ENCODE assay signal across 24 cellular contexts in genomic region chr9:100294806-100295205, GRCh38.
"Had no signal": no experiment of that assay in that cellular context is flagged by ENCODE, and none has a peak within 500 bp of the region (broad histone marks: within the 10 kb centered on the region; RNA-seq: fewer than 3 reads in every experiment).

No MANE protein-coding gene starts in this region.

- H3K4me3 Mint-ChIP-seq: brain, mesothelial cell of epicardium, nephron progenitor cell had no signal

- H3K27ac Mint-ChIP-seq: brain, mesothelial cell of epicardium had no signal

- ATAC-seq: activated CD4-positive, CD25-positive, alpha-beta regulatory T cell treated with anti-CD3 and anti-CD28 coated beads, Interleukin-2, amount 50 U/mL, for 24 hours; lower lobe of right lung; stimulated activated naive CD8-positive, alpha-beta T cell treated with anti-CD3 and anti-CD28 coated beads, Interleukin-15, Interleukin-2, amounts not matched to agents 100 U/mL and 50 U/mL, for 24 hours had no signal

- H3K36me3 ChIP-seq: uterus had no signal

- H3K27ac ChIP-seq: lower lobe of right lung, transverse colon, uterus had no signal

- H3K4me3 ChIP-seq: lower lobe of right lung, transverse colon, uterus had no signal

- DNase-seq: activated CD8-positive, alpha-beta memory T cell treated with anti-CD3 and anti-CD28 coated beads for 24 hours; activated CD8-positive, alpha-beta memory T cell treated with anti-CD3 and anti-CD28 coated beads, Interleukin-2, amount 50 U/mL, for 48 hours; activated gamma-delta T cell treated with Interleukin-2 at 50 U/mL for 16 hours; caudate nucleus; foreskin melanocyte; glutamatergic neuron; hypothalamus; islet precursor cell; left colon; lower lobe of right lung; nephron progenitor cell; nucleus accumbens; retina; stimulated activated CD4-positive, alpha-beta T cell treated with anti-CD3 and anti-CD28 coated beads, Interleukin-12 subunit alpha, Interleukin-12 subunit beta, amount 100 ng/mL, for 4 hours; stimulated activated CD4-positive, alpha-beta T cell treated with anti-CD3 and anti-CD28 coated beads, Interleukin-1b, Interleukin-23, amount 100 ng/mL, for 48 hours; stimulated activated CD8-positive, alpha-beta memory T cell treated with anti-CD3 and anti-CD28 coated beads, Interleukin-4, amount 100 ng/mL, for 48 hours; stimulated activated naive CD8-positive, alpha-beta T cell treated with anti-CD3 and anti-CD28 coated beads, Interleukin-15, Interleukin-2, amounts not matched to agents 100 U/mL and 50 U/mL, for 24 hours; T-helper 1 cell; T-helper 9 cell; transverse colon; uterus had no signal

- H3K27me3 ChIP-seq: transverse colon, uterus had no signal

- H3K9me3 ChIP-seq: lower lobe of right lung, transverse colon, uterus had no signal

- H3K4me1 Mint-ChIP-seq: mesothelial cell of epicardium, nephron progenitor cell had no signal

- H3K27me3 Mint-ChIP-seq: brain had no signal

- H3K4me1 ChIP-seq: lower lobe of right lung, transverse colon, uterus had no signal

- H3K9me3 Mint-ChIP-seq: nephron progenitor cell had no signal
